In genomic region chr21:33642027-33642895, GRCh38 we compare ENCODE assay signal across 1 cellular context.
TF ChIP-seq lines count a peak whose summit lies in the region.

Gene ITSN1 (plus strand): TSS chr21:33642501. CDS start chr21:33718829, 76,328 bp downstream.

TF ChIP-seq in HEK293, 187 proteins besides CTCF, POLR2A, EP300 and RAD21 (continued from another document and continues in another):
- TF ChIP-seq BCL11B (tag by site-specific recombination; IDR thresholded peaks at IDR 0.05; ENCODE audit: low read depth): peak; percentile 60; the same call in 1 of the 2 replicates
- peak; percentile 88 for TF ChIP-seq ZBTB48 (tag by site-specific recombination; IDR thresholded peaks at IDR 0.05)
- TF ChIP-seq ZNF704 (tag by site-specific recombination; IDR thresholded peaks at IDR 0.05): no peak
- TF ChIP-seq ZNF645 (tag by site-specific recombination; IDR thresholded peaks at IDR 0.05): no peak
- peak; percentile 60 for TF ChIP-seq ZNF561 (tag by site-specific recombination; IDR thresholded peaks at IDR 0.05; ENCODE audit: borderline replicate concordance)
- peak; percentile 94 for TF ChIP-seq ZNF639 (tag by site-specific recombination; IDR thresholded peaks at IDR 0.05)
- no peak for TF ChIP-seq ZNF280C (tag by site-specific recombination; IDR thresholded peaks at IDR 0.05)
- no peak for TF ChIP-seq ZNF514 (tag by site-specific recombination; IDR thresholded peaks at IDR 0.05)
- peak; percentile 99 for TF ChIP-seq SP3 (tag by site-specific recombination; IDR thresholded peaks at IDR 0.05)
- no peak for TF ChIP-seq PRDM1 (tag by site-specific recombination; IDR thresholded peaks at IDR 0.05)
- TF ChIP-seq KLF17 (tag by site-specific recombination; IDR thresholded peaks at IDR 0.05): peak; percentile 81; the same call in 1 of the 2 replicates
- no peak; the same call in 1 of the 2 replicates for TF ChIP-seq ZFP69B (tag by site-specific recombination; IDR thresholded peaks at IDR 0.05)
- TF ChIP-seq REST (tag by site-specific recombination; IDR thresholded peaks at IDR 0.05): peak; percentile 36; the same call in 1 of the 2 replicates
- 0 out of 2 replicates have a peak, but pooled peaks have one; percentile 14 for TF ChIP-seq ZNF18 (tag by site-specific recombination; IDR thresholded peaks at IDR 0.05)
- TF ChIP-seq HOXC10 (CRISPR knock-in tag; IDR thresholded peaks at IDR 0.05): peak; percentile 95
- no peak for TF ChIP-seq GLI2 (tag by site-specific recombination; IDR thresholded peaks at IDR 0.05; ENCODE audit: borderline replicate concordance, low read depth)
- peak; percentile 93; the same call in 1 of the 2 replicates for TF ChIP-seq GLIS2 (tag by site-specific recombination; IDR thresholded peaks at IDR 0.05)
- no peak for TF ChIP-seq ZNF266 (tag by site-specific recombination; IDR thresholded peaks at IDR 0.05; ENCODE audit: low read depth)
- TF ChIP-seq ZSCAN30 (tag by site-specific recombination; IDR thresholded peaks at IDR 0.05): peak; percentile 36; the same call in 1 of the 2 replicates
- 0 out of 2 replicates have a peak, but pooled peaks have one; percentile 32 for TF ChIP-seq PBX3 (CRISPR knock-in tag; IDR thresholded peaks at IDR 0.05)
- TF ChIP-seq ZNF629 (tag by site-specific recombination; IDR thresholded peaks at IDR 0.05): peak; percentile 63; the same call in 1 of the 2 replicates
- TF ChIP-seq INSM2 (tag by site-specific recombination; IDR thresholded peaks at IDR 0.05): peak; percentile 28; the same call in 1 of the 2 replicates
- TF ChIP-seq HIC1 (tag by site-specific recombination; IDR thresholded peaks at IDR 0.05): no peak
- no peak for TF ChIP-seq ZNF223 (tag by site-specific recombination; IDR thresholded peaks at IDR 0.05)
- TF ChIP-seq ZNF239 (tag by site-specific recombination; IDR thresholded peaks at IDR 0.05): no peak
- no peak for TF ChIP-seq ZNF146 (tag by site-specific recombination; IDR thresholded peaks at IDR 0.05)
- TF ChIP-seq ZNF670 (tag by site-specific recombination; IDR thresholded peaks at IDR 0.05; ENCODE audit: low read depth): no peak
- peak; percentile 93 for TF ChIP-seq ZEB2 (tag by site-specific recombination; IDR thresholded peaks at IDR 0.05)
- peak; percentile 100 for TF ChIP-seq ZNF366 (tag by site-specific recombination; conservative IDR thresholded peaks at IDR 0.05)
- TF ChIP-seq ZNF292 (tag by site-specific recombination; IDR thresholded peaks at IDR 0.05; ENCODE audit: borderline replicate concordance, low read depth): no peak
- TF ChIP-seq ZNF660 (tag by site-specific recombination; IDR thresholded peaks at IDR 0.05): peak; percentile 27; the same call in 1 of the 2 replicates
- TF ChIP-seq ZNF664 (tag by site-specific recombination; IDR thresholded peaks at IDR 0.05): no peak
- 0 out of 2 replicates have a peak, but pooled peaks have one; percentile 54 for TF ChIP-seq ZSCAN16 (tag by site-specific recombination; IDR thresholded peaks at IDR 0.05)
- peak; percentile 99 for TF ChIP-seq EGR2 (tag by site-specific recombination; IDR thresholded peaks at IDR 0.05; ENCODE audit: low read depth)
- TF ChIP-seq PRDM10 (tag by site-specific recombination; IDR thresholded peaks at IDR 0.05): peak; percentile 91
